12 cellular contexts compared by ENCODE assay signal in genomic region chr2:98457045-98457696, GRCh38. TPM values are rescaled to one million over a fixed set of nuclear protein-coding genes. Genes with fewer than 3 reads are reported as not detected.
DNase-seq lines count a peak whose midpoint lies in the region; ATAC-seq and TF ChIP-seq lines count a peak whose summit lies in the region.
"Had no signal": no experiment of that assay in that cellular context is flagged by ENCODE, and none has a peak within 500 bp of the region (broad histone marks: within the 10 kb centered on the region; RNA-seq: fewer than 3 reads in every experiment).

No MANE protein-coding gene starts in this region.

- no peak overlapping the region for H3K9ac ChIP-seq in stomach smooth muscle (ENCODE audit: low read length in 2 of 2)

- no peak for ATAC-seq in T-cell (replicated peaks in 1 of 4)

- H3K27ac ChIP-seq in stomach smooth muscle (ENCODE audit: low read length) (peak overlapping the region; percentile 62), prostate gland (no peak overlapping the region)

- TF ChIP-seq CTCF in prostate gland (IDR thresholded peaks at IDR 0.05): no peak

- H3K36me3 Mint-ChIP-seq in activated naive CD4-positive, alpha-beta T cell treated with anti-CD3 and anti-CD28 coated beads, Interleukin-2, amount 10 ng/mL, durations not matched to agents 7 days and 5 days: peaks cover 53% of the 10 kb centered on the region
- H3K36me3 Mint-ChIP-seq in T-cell: peaks cover 22% of the 10 kb centered on the region

- no peaks in the 10 kb centered on the region for H3K27me3 Mint-ChIP-seq in activated naive CD4-positive, alpha-beta T cell treated with anti-CD3 and anti-CD28 coated beads, Interleukin-2, amount 10 ng/mL, durations not matched to agents 7 days and 5 days
- H3K27me3 Mint-ChIP-seq in T-cell: no peaks in the 10 kb centered on the region

- H3K27ac Mint-ChIP-seq in activated naive CD4-positive, alpha-beta T cell treated with anti-CD3 and anti-CD28 coated beads, Interleukin-2, amount 10 ng/mL, durations not matched to agents 7 days and 5 days: peak overlapping the region; percentile 68
- peak overlapping the region; percentile 87 to 88 for H3K27ac Mint-ChIP-seq in T-cell
- H3K27ac Mint-ChIP-seq: nephron had no signal

- H3K4me3 ChIP-seq in stomach smooth muscle (ENCODE audit: low read length in 2 of 2) (no peak overlapping the region), prostate gland (no peak overlapping the region)

- H3K27me3 ChIP-seq in stomach smooth muscle (ENCODE audit: control insufficient read depth in 1 of 2, insufficient read depth in 2 of 2, low read length in 2 of 2): no peaks in the 10 kb centered on the region
- H3K27me3 ChIP-seq in prostate gland (replicated peaks; ENCODE audit: insufficient read depth): no peaks in the 10 kb centered on the region

- TF ChIP-seq POLR2A in prostate gland (IDR thresholded peaks at IDR 0.05): no peak

- H3K9me3 ChIP-seq in stomach smooth muscle (ENCODE audit: control insufficient read depth in 2 of 2, low read length in 2 of 2) (no peaks in the 10 kb centered on the region), prostate gland (no peaks in the 10 kb centered on the region)

- H3K36me3 ChIP-seq in stomach smooth muscle (ENCODE audit: control insufficient read depth in 2 of 2, insufficient read depth in 2 of 2, low read length in 2 of 2) (no peaks in the 10 kb centered on the region), prostate gland (no peaks in the 10 kb centered on the region)

- DNase-seq in activated naive CD4-positive, alpha-beta T cell treated with anti-CD3 and anti-CD28 coated beads, Interleukin-2, amount 10 ng/mL, durations not matched to agents 7 days and 5 days: no peak
- no peak for DNase-seq in activated naive CD4-positive, alpha-beta T cell treated with Interleukin-2 at 50 U/mL for 16 hours
- DNase-seq in T-cell (no peak), fibroblast of peridontal ligament (ENCODE audit: extremely low read depth) (peak; percentile 91), prostate gland (ENCODE audit: low spot score) (no peak), NCI-H187 (lab: John Stamatoyannopoulos, UW) (no peak)
- no peak for DNase-seq in activated effector memory CD4-positive, alpha-beta T cell treated with anti-CD3 and anti-CD28 coated beads, Interleukin-2, amount 50 U/mL, for 16 hours
- DNase-seq: activated CD8-positive, alpha-beta memory T cell treated with anti-CD3 and anti-CD28 coated beads for 24 hours; COR-L47; NCI-H446 treated with DMSO at 0.1 percent for 48 hours had no signal

- WGBS in prostate gland: 68% methylated on average over 4 of the region's 4 CpGs

- no peak overlapping the region for H3K4me3 Mint-ChIP-seq in activated naive CD4-positive, alpha-beta T cell treated with anti-CD3 and anti-CD28 coated beads, Interleukin-2, amount 10 ng/mL, durations not matched to agents 7 days and 5 days
- peak overlapping the region in 1 of 3 donors; percentile 27 for H3K4me3 Mint-ChIP-seq in T-cell
- H3K4me3 Mint-ChIP-seq: nephron had no signal

- H3K9me3 Mint-ChIP-seq in activated naive CD4-positive, alpha-beta T cell treated with anti-CD3 and anti-CD28 coated beads, Interleukin-2, amount 10 ng/mL, durations not matched to agents 7 days and 5 days: no peaks in the 10 kb centered on the region
- no peaks in the 10 kb centered on the region for H3K9me3 Mint-ChIP-seq in T-cell
- H3K9me3 Mint-ChIP-seq: nephron had no signal

- POLR2A ChIA-PET in T-cell (lab: Charles Lee): interaction anchor here (0.6 to 1.8 kb wide), 3 partner anchors 7 to 698 kb away, joined by 4 to 7 read pairs (median 5); no protein-coding TSS in a partner anchor

- peaks cover 62% of the 10 kb centered on the region for H3K4me1 ChIP-seq in stomach smooth muscle (ENCODE audit: control insufficient read depth, insufficient read depth, low read length)
- H3K4me1 ChIP-seq in prostate gland (replicated peaks): no peaks in the 10 kb centered on the region

- CTCF ChIA-PET in activated naive CD4-positive, alpha-beta T cell treated with anti-CD3 and anti-CD28 coated beads, Interleukin-2, amount 10 ng/mL, durations not matched to agents 7 days and 5 days (lab: Charles Lee): interaction anchor here (1.3 to 4.0 kb wide), 6 partner anchors 8 to 31 kb away, joined by 3 to 25 read pairs (median 4); no protein-coding TSS in a partner anchor
- CTCF ChIA-PET in T-cell (lab: Charles Lee): interaction anchor here in 1 of 2 donors (0.5 to 1.7 kb wide), 3 partner anchors 8 to 1033 kb away, joined by 3 to 5 read pairs (median 4); no protein-coding TSS in a partner anchor

- H3K4me1 Mint-ChIP-seq in activated naive CD4-positive, alpha-beta T cell treated with anti-CD3 and anti-CD28 coated beads, Interleukin-2, amount 10 ng/mL, durations not matched to agents 7 days and 5 days: peaks cover 96% of the 10 kb centered on the region
- H3K4me1 Mint-ChIP-seq in T-cell: peaks cover 95 to 96% (median 96%) of the 10 kb centered on the region in 3 donors

- intact Hi-C loops in prostate gland (cut with DNase I): no loop called here

RNA-seq across cellular contexts. Expression of gene INPP4A, which starts 12.5 kb away (rescaled TPM):
- total RNA-seq in T-cell (100 to 1,000 TPM; 126 to 153 (median 136) TPM), prostate gland (10 to 100 TPM; 12.9 to 49.8 TPM)
